In genomic region chr11:9459573-9460321, GRCh38 we compare ENCODE assay signal across 8 cellular contexts. TPM values are rescaled to one million over a fixed set of nuclear protein-coding genes. Genes with fewer than 3 reads are reported as not detected.
DNase-seq lines count a peak whose midpoint lies in the region; ATAC-seq and TF ChIP-seq lines count a peak whose summit lies in the region.

No MANE protein-coding gene starts in this region.

- no peak for TF ChIP-seq CTCF in GM12864 (IDR thresholded peaks at IDR 0.05; ENCODE audit: low read depth, low read length, missing control alignments)

- peak overlapping the region; percentile 99 for H3K27ac ChIP-seq in epithelial cell of prostate

- DNase-seq in GM12864 (ENCODE audit: low read depth) (peak; percentile 45), NCI-H2029 treated with DMSO at 0.1 percent for 48 hours (lab: John Stamatoyannopoulos, UW) (peak; percentile 25), epithelial cell of prostate (ENCODE audit: low read depth, low spot score) (no peak), myocyte (ENCODE audit: low read depth) (peak; percentile 82), stromal cell of bone marrow (ENCODE audit: low read depth) (peak; percentile 38)
- peak; percentile 58 for DNase-seq in activated CD8-positive, alpha-beta memory T cell treated with anti-CD3 and anti-CD28 coated beads, Interleukin-2, amount 50 U/mL, for 48 hours

- H3K4me3 ChIP-seq in GM12864 (ENCODE audit: low read depth, low read length), result peak overlapping the region; percentile 92

- ATAC-seq in HG02588 (IDR thresholded peaks at IDR 0.05; ENCODE audit: unreplicated experiment) (no peak), HG03039 (IDR thresholded peaks at IDR 0.05; ENCODE audit: unreplicated experiment) (no peak)

RNA-seq across cellular contexts. Expression of gene ZNF143, which starts 1.1 kb away (rescaled TPM):
- 21.0 and 27.9 TPM in 2 replicates for total RNA-seq in myocyte
- polyA plus RNA-seq in myocyte (2012), result 13.1 TPM
